Comparison of ENCODE assay signal across 16 cellular contexts in genomic region chr15:74174216-74174965, GRCh38. TPM values are rescaled to one million over a fixed set of nuclear protein-coding genes. Genes with fewer than 3 reads are reported as not detected.
DNase-seq lines count a peak whose midpoint lies in the region; ATAC-seq and TF ChIP-seq lines count a peak whose summit lies in the region.
"Had no signal": no experiment of that assay in that cellular context is flagged by ENCODE, and none has a peak within 500 bp of the region (broad histone marks: within the 10 kb centered on the region; RNA-seq: fewer than 3 reads in every experiment).

No MANE protein-coding gene starts in this region.

- intact Hi-C loops in dorsolateral prefrontal cortex (cut with DNase I) (no loop called here), lower lobe of right lung (cut with DNase I) (no loop called here), spleen (cut with DNase I; ENCODE audit: low total_unique reads) (no loop called here)

- no peak for TF ChIP-seq POLR2A in spleen (IDR thresholded peaks at IDR 0.05)

- peak; percentile 20 to 25 for ATAC-seq in lower lobe of right lung
- ATAC-seq: stimulated activated naive B cell treated with anti-CD40 and anti-IgM and Interleukin-4, amounts not matched to agents 10 μg/mL and 1 μg/mL and 100 μg/mL, for 72 hours had no signal

- H3K4me1 ChIP-seq in lower lobe of right lung (peaks cover 38% of the 10 kb centered on the region), spleen (peaks cover 0 to 69% (median 30%) of the 10 kb centered on the region in 6 donors)

- H3K27me3 Mint-ChIP-seq in activated naive CD4-positive, alpha-beta T cell treated with anti-CD3 and anti-CD28 coated beads, Interleukin-2, amount 10 ng/mL, durations not matched to agents 7 days and 5 days, result peaks cover 13% of the 10 kb centered on the region

- H3K4me3 ChIP-seq in H7 (ENCODE audit: insufficient read depth, low read depth, low read length), result no peak overlapping the region
- peak overlapping the region in 39 of 59 donors; percentile 4 to 57 (median 32) for H3K4me3 ChIP-seq in dorsolateral prefrontal cortex
- peak overlapping the region; percentile 47 for H3K4me3 ChIP-seq in lower lobe of right lung
- peak overlapping the region in 6 of 8 donors; percentile 3 to 54 (median 22) for H3K4me3 ChIP-seq in spleen

- H3K9me3 Mint-ChIP-seq in activated naive CD4-positive, alpha-beta T cell treated with anti-CD3 and anti-CD28 coated beads, Interleukin-2, amount 10 ng/mL, durations not matched to agents 7 days and 5 days, result no peaks in the 10 kb centered on the region
- H3K9me3 Mint-ChIP-seq: stimulated activated naive B cell treated with anti-CD40 and anti-IgM and Interleukin-4, amounts not matched to agents 10 μg/mL and 1 μg/mL and 100 μg/mL, for 72 hours had no signal

- no peak for TF ChIP-seq CTCF in dorsolateral prefrontal cortex (IDR thresholded peaks at IDR 0.05 in 54 of 56, conservative IDR thresholded peaks at IDR 0.05 in 2 of 56; ENCODE audit: low read depth in 1 of 56, partially characterized antibody in 56 of 56)
- TF ChIP-seq CTCF in lower lobe of right lung (IDR thresholded peaks at IDR 0.05), result no peak
- no peak for TF ChIP-seq CTCF in spleen (IDR thresholded peaks at IDR 0.05 in 8 of 11, conservative IDR thresholded peaks at IDR 0.05 in 3 of 11)
- TF ChIP-seq CTCF in RWPE1 (conservative IDR thresholded peaks at IDR 0.05; ENCODE audit: low read depth), result no peak

- H3K27ac Mint-ChIP-seq in activated naive CD4-positive, alpha-beta T cell treated with anti-CD3 and anti-CD28 coated beads, Interleukin-2, amount 10 ng/mL, durations not matched to agents 7 days and 5 days, result no peak overlapping the region
- H3K27ac Mint-ChIP-seq: stimulated activated naive B cell treated with anti-CD40 and anti-IgM and Interleukin-4, amounts not matched to agents 10 μg/mL and 1 μg/mL and 100 μg/mL, for 72 hours had no signal

- no peak overlapping the region for H3K4me3 Mint-ChIP-seq in activated naive CD4-positive, alpha-beta T cell treated with anti-CD3 and anti-CD28 coated beads, Interleukin-2, amount 10 ng/mL, durations not matched to agents 7 days and 5 days
- H3K4me3 Mint-ChIP-seq: stimulated activated naive B cell treated with anti-CD40 and anti-IgM and Interleukin-4, amounts not matched to agents 10 μg/mL and 1 μg/mL and 100 μg/mL, for 72 hours had no signal

- H3K36me3 ChIP-seq in H7 (replicated peaks; ENCODE audit: control insufficient read depth, insufficient read depth, low read length), result no peaks in the 10 kb centered on the region
- no peaks in the 10 kb centered on the region for H3K36me3 ChIP-seq in lower lobe of right lung
- H3K36me3 ChIP-seq in spleen, result no peaks in the 10 kb centered on the region

- CTCF ChIA-PET in RWPE1 (lab: Yijun Ruan, JAX), result no interaction called here
- CTCF ChIA-PET in activated naive CD4-positive, alpha-beta T cell treated with anti-CD3 and anti-CD28 coated beads, Interleukin-2, amount 10 ng/mL, durations not matched to agents 7 days and 5 days (lab: Charles Lee), result no interaction called here

- POLR2A ChIA-PET in RWPE1 (lab: Yijun Ruan, JAX; ENCODE audit: low non-redundant PET), result no interaction called here

- peak; percentile 75 for DNase-seq in H7
- DNase-seq in dorsolateral prefrontal cortex, result peak in 4 of 10 donors; percentile 16 to 37 (median 30)
- DNase-seq in lower lobe of right lung, result peak; percentile 33
- peak; percentile 69 for DNase-seq in spleen
- no peak for DNase-seq in RWPE1 (ENCODE audit: low spot score)
- no peak for DNase-seq in NCI-H82 treated with DMSO at 0.1 percent for 48 hours (lab: John Stamatoyannopoulos, UW; ENCODE audit: unreplicated experiment)
- no peak for DNase-seq in activated CD4-positive, alpha-beta T cell treated with anti-CD3 and anti-CD28 coated beads for 48 hours
- DNase-seq in activated naive CD4-positive, alpha-beta T cell treated with anti-CD3 and anti-CD28 coated beads, Interleukin-2, amount 10 ng/mL, durations not matched to agents 7 days and 5 days, result no peak
- DNase-seq: activated CD4-positive, alpha-beta T cell treated with anti-CD3 and anti-CD28 coated beads for 4 hours; activated naive CD4-positive, alpha-beta T cell treated with anti-CD3 and anti-CD28 coated beads, Interleukin-2, amount 50 U/mL, for 16 hours; DMS 273 treated with DMSO at 0.1 percent for 48 hours; KG1; stimulated activated CD4-positive, alpha-beta T cell treated with anti-CD3 and anti-CD28 coated beads, Interleukin-12 subunit alpha, Interleukin-12 subunit beta, amount 100 ng/mL, for 4 hours; stimulated activated naive B cell treated with anti-CD40 and anti-IgM and Interleukin-4, amounts not matched to agents 10 μg/mL and 1 μg/mL and 100 μg/mL, for 72 hours had no signal

- 74 to 85% (median 82%) methylated on average over 18 to 22 of the region's 22 CpGs for WGBS in spleen, 5 donors

- peak overlapping the region in 31 of 59 donors; percentile 17 to 82 (median 64) for H3K27ac ChIP-seq in dorsolateral prefrontal cortex
- H3K27ac ChIP-seq in lower lobe of right lung, result peak overlapping the region; percentile 69
- H3K27ac ChIP-seq in spleen, result peak overlapping the region in 7 of 8 donors; percentile 9 to 75 (median 65)
- H3K27ac ChIP-seq in RWPE1, result no peak overlapping the region

- H3K36me3 Mint-ChIP-seq in activated naive CD4-positive, alpha-beta T cell treated with anti-CD3 and anti-CD28 coated beads, Interleukin-2, amount 10 ng/mL, durations not matched to agents 7 days and 5 days, result no peaks in the 10 kb centered on the region
- H3K36me3 Mint-ChIP-seq: stimulated activated naive B cell treated with anti-CD40 and anti-IgM and Interleukin-4, amounts not matched to agents 10 μg/mL and 1 μg/mL and 100 μg/mL, for 72 hours had no signal

- H3K27me3 ChIP-seq in H7 (ENCODE audit: control insufficient read depth, insufficient read depth, low read length) (no peaks in the 10 kb centered on the region; the same call in 1 of the 2 replicates), dorsolateral prefrontal cortex (no peaks in the 10 kb centered on the region), lower lobe of right lung (ENCODE audit: low read depth) (no peaks in the 10 kb centered on the region), spleen (replicated peaks in 1 of 7) (no peaks in the 10 kb centered on the region)

- H3K9me3 ChIP-seq in lower lobe of right lung, result no peaks in the 10 kb centered on the region
- H3K9me3 ChIP-seq in spleen, result no peaks in the 10 kb centered on the region

- no peaks in the 10 kb centered on the region for H3K4me1 Mint-ChIP-seq in activated naive CD4-positive, alpha-beta T cell treated with anti-CD3 and anti-CD28 coated beads, Interleukin-2, amount 10 ng/mL, durations not matched to agents 7 days and 5 days
- H3K4me1 Mint-ChIP-seq: stimulated activated naive B cell treated with anti-CD40 and anti-IgM and Interleukin-4, amounts not matched to agents 10 μg/mL and 1 μg/mL and 100 μg/mL, for 72 hours had no signal

RNA-seq across cellular contexts. Expression of gene ISLR, which starts 0.9 kb away (rescaled TPM):
- 15.1 and 20.5 TPM in 2 replicates for total RNA-seq in H7 (2014; rRNA removed; shearing (Covaris generic))
- total RNA-seq in dorsolateral prefrontal cortex (10 to 100 TPM in 113 of 120 experiments, 1 to 10 TPM in 7; 7.1 to 44.8 (median 21.5) TPM), lower lobe of right lung (24.0 TPM), spleen (10 to 100 TPM; 13.4 to 69.4 (median 34.2) TPM)
- polyA plus RNA-seq in spleen, result 10 to 100 TPM; 14.4 to 24.2 (median 21.4) TPM
- total RNA-seq: endothelial cell of umbilical vein had no signal
- polyA plus RNA-seq: endothelial cell of umbilical vein, keratinocyte had no signal

RNA-seq across cellular contexts. Expression of gene STRA6, which starts 28.2 kb away (rescaled TPM):
- total RNA-seq in H7 (2014; rRNA removed; shearing (Covaris generic)), result 10.3 and 10.8 TPM in 2 replicates
- total RNA-seq in dorsolateral prefrontal cortex (1 to 10 TPM in 32 of 120 experiments, under 1 TPM in 48, not detected in 40; 0.19 to 3.2 (median 0.83) TPM), lower lobe of right lung (not detected), spleen (1 to 10 TPM in 2 of 7 donors, under 1 TPM in 2, not detected in 3; 0.47 to 1.8 (median 0.94) TPM)
- polyA plus RNA-seq in spleen, result 1 to 10 TPM in 1 of 3 donors, under 1 TPM in 2; 0.68 to 1.2 (median 0.96) TPM
- total RNA-seq: endothelial cell of umbilical vein had no signal
- polyA plus RNA-seq: endothelial cell of umbilical vein, keratinocyte had no signal

RNA-seq across cellular contexts. Expression of gene ISLR2, which starts 44.0 kb away (rescaled TPM):
- total RNA-seq in H7 (2014; rRNA removed; shearing (Covaris generic)), result 5.7 and 6.3 TPM in 2 replicates
- 10 to 100 TPM; 11.3 to 60.5 (median 32.2) TPM for total RNA-seq in dorsolateral prefrontal cortex
- 1.2 TPM for total RNA-seq in lower lobe of right lung
- total RNA-seq in spleen, result 1 to 10 TPM in 5 of 7 donors, under 1 TPM in 2; 0.51 to 3.0 (median 1.7) TPM
- 1 to 10 TPM in 1 of 3 donors, under 1 TPM in 2; 0.20 to 1.3 (median 0.27) TPM for polyA plus RNA-seq in spleen
- total RNA-seq: endothelial cell of umbilical vein had no signal
- polyA plus RNA-seq: endothelial cell of umbilical vein, keratinocyte had no signal

Comparison
In these comparisons a context has a peak if more than half of its experiments do, and no peak if none do; other contexts are left out.
1. DNase-seq: peak in H7 (single experiment), lower lobe of right lung (single experiment) and spleen (single experiment); none in RWPE1 (single experiment), NCI-H82 treated with DMSO at 0.1 percent for 48 hours (single experiment), activated CD4-positive, alpha-beta T cell treated with anti-CD3 and anti-CD28 coated beads for 48 hours (single experiment) and activated naive CD4-positive, alpha-beta T cell treated with anti-CD3 and anti-CD28 coated beads, Interleukin-2, amount 10 ng/mL, durations not matched to agents 7 days and 5 days (single experiment).